Comparison of ENCODE assay signal across 1 cellular context in the genomic region with DNA sequence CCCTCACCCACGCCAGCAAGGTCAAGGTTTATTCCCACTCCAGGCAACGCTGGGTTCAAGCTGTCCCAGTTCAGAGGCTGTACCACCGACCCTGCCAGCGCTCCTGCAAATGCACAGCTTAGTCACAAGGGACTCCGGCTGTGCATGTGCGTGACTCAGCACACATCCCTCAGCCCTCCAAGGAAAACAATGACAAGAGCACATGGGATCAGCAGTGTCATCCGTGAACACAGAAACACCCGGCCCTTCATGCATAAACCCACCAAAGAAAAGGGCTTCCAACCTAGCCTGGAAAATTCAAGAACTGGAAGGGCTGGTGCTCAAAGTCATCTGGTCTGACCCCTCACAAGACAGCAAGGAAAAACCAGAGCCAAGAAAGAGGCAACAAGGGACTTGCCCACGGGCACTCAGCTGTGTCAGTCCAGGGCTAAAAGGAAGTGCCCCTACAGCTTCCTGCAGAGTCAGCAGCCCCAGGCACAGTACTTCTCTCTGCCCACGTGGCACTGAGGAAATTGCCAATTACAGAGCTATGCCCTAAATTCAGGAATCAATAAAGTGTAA.
TF ChIP-seq lines count a peak whose summit lies in the region.

No MANE protein-coding gene starts in this region.

TF ChIP-seq in GM23338, 12 proteins besides CTCF, POLR2A, EP300 and RAD21 (continued from another document):
- TF ChIP-seq, protein P1, sequence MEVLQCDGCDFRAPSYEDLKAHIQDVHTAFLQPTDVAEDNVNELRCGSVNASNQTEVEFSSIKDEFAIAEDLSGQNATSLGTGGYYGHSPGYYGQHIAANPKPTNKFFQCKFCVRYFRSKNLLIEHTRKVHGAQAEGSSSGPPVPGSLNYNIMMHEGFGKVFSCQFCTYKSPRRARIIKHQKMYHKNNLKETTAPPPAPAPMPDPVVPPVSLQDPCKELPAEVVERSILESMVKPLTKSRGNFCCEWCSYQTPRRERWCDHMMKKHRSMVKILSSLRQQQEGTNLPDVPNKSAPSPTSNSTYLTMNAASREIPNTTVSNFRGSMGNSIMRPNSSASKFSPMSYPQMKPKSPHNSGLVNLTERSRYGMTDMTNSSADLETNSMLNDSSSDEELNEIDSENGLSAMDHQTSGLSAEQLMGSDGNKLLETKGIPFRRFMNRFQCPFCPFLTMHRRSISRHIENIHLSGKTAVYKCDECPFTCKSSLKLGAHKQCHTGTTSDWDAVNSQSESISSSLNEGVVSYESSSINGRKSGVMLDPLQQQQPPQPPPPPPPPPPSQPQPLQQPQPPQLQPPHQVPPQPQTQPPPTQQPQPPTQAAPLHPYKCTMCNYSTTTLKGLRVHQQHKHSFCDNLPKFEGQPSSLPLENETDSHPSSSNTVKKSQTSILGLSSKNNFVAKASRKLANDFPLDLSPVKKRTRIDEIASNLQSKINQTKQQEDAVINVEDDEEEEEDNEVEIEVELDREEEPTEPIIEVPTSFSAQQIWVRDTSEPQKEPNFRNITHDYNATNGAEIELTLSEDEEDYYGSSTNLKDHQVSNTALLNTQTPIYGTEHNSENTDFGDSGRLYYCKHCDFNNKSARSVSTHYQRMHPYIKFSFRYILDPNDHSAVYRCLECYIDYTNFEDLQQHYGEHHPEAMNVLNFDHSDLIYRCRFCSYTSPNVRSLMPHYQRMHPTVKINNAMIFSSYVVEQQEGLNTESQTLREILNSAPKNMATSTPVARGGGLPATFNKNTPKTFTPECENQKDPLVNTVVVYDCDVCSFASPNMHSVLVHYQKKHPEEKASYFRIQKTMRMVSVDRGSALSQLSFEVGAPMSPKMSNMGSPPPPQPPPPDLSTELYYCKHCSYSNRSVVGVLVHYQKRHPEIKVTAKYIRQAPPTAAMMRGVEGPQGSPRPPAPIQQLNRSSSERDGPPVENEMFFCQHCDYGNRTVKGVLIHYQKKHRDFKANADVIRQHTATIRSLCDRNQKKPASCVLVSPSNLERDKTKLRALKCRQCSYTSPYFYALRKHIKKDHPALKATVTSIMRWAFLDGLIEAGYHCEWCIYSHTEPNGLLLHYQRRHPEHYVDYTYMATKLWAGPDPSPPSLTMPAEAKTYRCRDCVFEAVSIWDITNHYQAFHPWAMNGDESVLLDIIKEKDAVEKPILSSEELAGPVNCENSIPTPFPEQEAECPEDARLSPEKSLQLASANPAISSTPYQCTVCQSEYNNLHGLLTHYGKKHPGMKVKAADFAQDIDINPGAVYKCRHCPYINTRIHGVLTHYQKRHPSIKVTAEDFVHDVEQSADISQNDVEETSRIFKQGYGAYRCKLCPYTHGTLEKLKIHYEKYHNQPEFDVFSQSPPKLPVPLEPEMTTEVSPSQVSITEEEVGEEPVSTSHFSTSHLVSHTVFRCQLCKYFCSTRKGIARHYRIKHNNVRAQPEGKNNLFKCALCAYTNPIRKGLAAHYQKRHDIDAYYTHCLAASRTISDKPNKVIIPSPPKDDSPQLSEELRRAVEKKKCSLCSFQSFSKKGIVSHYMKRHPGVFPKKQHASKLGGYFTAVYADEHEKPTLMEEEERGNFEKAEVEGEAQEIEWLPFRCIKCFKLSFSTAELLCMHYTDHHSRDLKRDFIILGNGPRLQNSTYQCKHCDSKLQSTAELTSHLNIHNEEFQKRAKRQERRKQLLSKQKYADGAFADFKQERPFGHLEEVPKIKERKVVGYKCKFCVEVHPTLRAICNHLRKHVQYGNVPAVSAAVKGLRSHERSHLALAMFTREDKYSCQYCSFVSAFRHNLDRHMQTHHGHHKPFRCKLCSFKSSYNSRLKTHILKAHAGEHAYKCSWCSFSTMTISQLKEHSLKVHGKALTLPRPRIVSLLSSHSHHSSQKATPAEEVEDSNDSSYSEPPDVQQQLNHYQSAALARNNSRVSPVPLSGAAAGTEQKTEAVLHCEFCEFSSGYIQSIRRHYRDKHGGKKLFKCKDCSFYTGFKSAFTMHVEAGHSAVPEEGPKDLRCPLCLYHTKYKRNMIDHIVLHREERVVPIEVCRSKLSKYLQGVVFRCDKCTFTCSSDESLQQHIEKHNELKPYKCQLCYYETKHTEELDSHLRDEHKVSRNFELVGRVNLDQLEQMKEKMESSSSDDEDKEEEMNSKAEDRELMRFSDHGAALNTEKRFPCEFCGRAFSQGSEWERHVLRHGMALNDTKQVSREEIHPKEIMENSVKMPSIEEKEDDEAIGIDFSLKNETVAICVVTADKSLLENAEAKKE (CRISPR knock-in tag; IDR thresholded peaks at IDR 0.05) = no peak
- TF ChIP-seq, protein P2, sequence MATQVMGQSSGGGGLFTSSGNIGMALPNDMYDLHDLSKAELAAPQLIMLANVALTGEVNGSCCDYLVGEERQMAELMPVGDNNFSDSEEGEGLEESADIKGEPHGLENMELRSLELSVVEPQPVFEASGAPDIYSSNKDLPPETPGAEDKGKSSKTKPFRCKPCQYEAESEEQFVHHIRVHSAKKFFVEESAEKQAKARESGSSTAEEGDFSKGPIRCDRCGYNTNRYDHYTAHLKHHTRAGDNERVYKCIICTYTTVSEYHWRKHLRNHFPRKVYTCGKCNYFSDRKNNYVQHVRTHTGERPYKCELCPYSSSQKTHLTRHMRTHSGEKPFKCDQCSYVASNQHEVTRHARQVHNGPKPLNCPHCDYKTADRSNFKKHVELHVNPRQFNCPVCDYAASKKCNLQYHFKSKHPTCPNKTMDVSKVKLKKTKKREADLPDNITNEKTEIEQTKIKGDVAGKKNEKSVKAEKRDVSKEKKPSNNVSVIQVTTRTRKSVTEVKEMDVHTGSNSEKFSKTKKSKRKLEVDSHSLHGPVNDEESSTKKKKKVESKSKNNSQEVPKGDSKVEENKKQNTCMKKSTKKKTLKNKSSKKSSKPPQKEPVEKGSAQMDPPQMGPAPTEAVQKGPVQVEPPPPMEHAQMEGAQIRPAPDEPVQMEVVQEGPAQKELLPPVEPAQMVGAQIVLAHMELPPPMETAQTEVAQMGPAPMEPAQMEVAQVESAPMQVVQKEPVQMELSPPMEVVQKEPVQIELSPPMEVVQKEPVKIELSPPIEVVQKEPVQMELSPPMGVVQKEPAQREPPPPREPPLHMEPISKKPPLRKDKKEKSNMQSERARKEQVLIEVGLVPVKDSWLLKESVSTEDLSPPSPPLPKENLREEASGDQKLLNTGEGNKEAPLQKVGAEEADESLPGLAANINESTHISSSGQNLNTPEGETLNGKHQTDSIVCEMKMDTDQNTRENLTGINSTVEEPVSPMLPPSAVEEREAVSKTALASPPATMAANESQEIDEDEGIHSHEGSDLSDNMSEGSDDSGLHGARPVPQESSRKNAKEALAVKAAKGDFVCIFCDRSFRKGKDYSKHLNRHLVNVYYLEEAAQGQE (IDR thresholded peaks at IDR 0.05; ENCODE audit: unreplicated experiment) = no peak
- TF ChIP-seq EZH2 (IDR thresholded peaks at IDR 0.05; ENCODE audit: low read depth, unreplicated experiment) (no peak), EZH2phosphoT487 (IDR thresholded peaks at IDR 0.05; ENCODE audit: unreplicated experiment) (no peak), STAT1 (IDR thresholded peaks at IDR 0.05; ENCODE audit: unreplicated experiment) (no peak), POLR2AphosphoS5 (IDR thresholded peaks at IDR 0.05; ENCODE audit: low read depth) (no peak)
